7 cellular contexts compared by ENCODE assay signal in genomic region chr5:302416-302815, GRCh38. TPM values are rescaled to one million over a fixed set of nuclear protein-coding genes. Genes with fewer than 3 reads are reported as not detected.
A peak's percentile ranks its signal among the peaks of the same experiment; 100 is the strongest.
DNase-seq lines count a peak whose midpoint lies in the region; ATAC-seq lines count a peak whose summit lies in the region.
"Not testable (repeated sequence)": the region's sequence is repeated elsewhere in the genome, so short reads cannot be mapped to it uniquely, and the experiment has no call there.

No MANE protein-coding gene starts in this region.

- peaks cover 20% of the 10 kb centered on the region for H3K4me1 Mint-ChIP-seq in memory B cell

- H3K27me3 Mint-ChIP-seq in memory B cell = not testable (repeated sequence)

- H3K36me3 Mint-ChIP-seq in memory B cell = peaks cover 14% of the 10 kb centered on the region

- DNase-seq in COR-L47 (lab: John Stamatoyannopoulos, UW) (peak; percentile 76), NCI-H187 (lab: John Stamatoyannopoulos, UW) (peak; percentile 79 to 81), NCI-H2196 (lab: John Stamatoyannopoulos, UW; ENCODE audit: unreplicated experiment) (peak; percentile 70), NCI-H748 treated with DMSO at 0.1 percent for 48 hours (lab: John Stamatoyannopoulos, UW) (peak; percentile 94), SHP77 treated with DMSO at 0.1 percent for 48 hours (lab: John Stamatoyannopoulos, UW) (peak; percentile 29)
- peak; percentile 42 for DNase-seq in Jurkat, Clone E6-1 (ENCODE audit: low read depth, low spot score)
- not testable (repeated sequence) for DNase-seq in memory B cell (ENCODE audit: low spot score in 2 of 2)

- H3K4me3 ChIP-seq in Jurkat, Clone E6-1 (ENCODE audit: low read length) = not testable (repeated sequence)

- not testable (repeated sequence) for H3K4me3 Mint-ChIP-seq in memory B cell

- ATAC-seq in memory B cell (ENCODE audit: low read depth) = not testable (repeated sequence)

- H3K27ac Mint-ChIP-seq in memory B cell = peak overlapping the region; percentile 75

- H3K9me3 Mint-ChIP-seq in memory B cell = not testable (repeated sequence)

RNA-seq across cellular contexts. Expression of gene AHRR, which starts 19.1 kb away (rescaled TPM):
- polyA plus RNA-seq in Jurkat, Clone E6-1 (2012; ENCODE audit: insufficient read depth, insufficient read length) = 1.1 TPM

RNA-seq across cellular contexts. Expression of gene PDCD6, which starts 31.0 kb away (rescaled TPM):
- polyA plus RNA-seq in Jurkat, Clone E6-1 (2012; ENCODE audit: insufficient read depth, insufficient read length) = 262 TPM
